26 cellular contexts compared by ENCODE assay signal in the genomic region with DNA sequence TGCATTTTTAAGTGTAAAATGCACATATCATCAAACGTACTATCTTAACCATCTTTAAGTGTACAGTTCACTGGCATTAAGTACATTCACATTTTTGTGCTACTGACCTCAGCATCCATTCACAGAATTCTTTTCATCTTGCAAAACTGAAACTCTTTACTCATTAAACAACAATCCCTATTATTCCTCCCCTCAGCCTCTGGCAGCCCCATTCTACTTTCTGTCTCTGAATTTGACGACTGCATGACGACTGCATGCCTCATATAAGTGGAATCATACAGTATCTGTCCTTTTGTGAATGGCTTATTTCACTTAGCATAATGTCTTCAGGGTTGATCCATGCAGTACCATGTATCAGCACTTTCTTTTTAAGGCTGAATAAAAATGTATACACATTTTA. TPM values are rescaled to one million over a fixed set of nuclear protein-coding genes. Genes with fewer than 3 reads are reported as not detected.
A peak's percentile ranks its signal among the peaks of the same experiment; 100 is the strongest.
DNase-seq lines count a peak whose midpoint lies in the region; ATAC-seq, FAIRE-seq and TF ChIP-seq lines count a peak whose summit lies in the region.
"Had no signal": no experiment of that assay in that cellular context is flagged by ENCODE, and none has a peak within 500 bp of the region (broad histone marks: within the 10 kb centered on the region; RNA-seq: fewer than 3 reads in every experiment).

No MANE protein-coding gene starts in this region.

- ATAC-seq in HG03159 (IDR thresholded peaks at IDR 0.05; ENCODE audit: unreplicated experiment) = no peak
- ATAC-seq: left colon; stimulated activated effector memory CD8-positive, alpha-beta T cell treated with anti-CD3 and anti-CD28 coated beads, Interleukin-12 subunit alpha, Interleukin-12 subunit beta, amount 100 ng/mL, for 72 hours had no signal

- H3K36me3 ChIP-seq in fibroblast of lung (ENCODE audit: control insufficient read depth, insufficient read depth, low read length) = no peaks in the 10 kb centered on the region
- H3K36me3 ChIP-seq: uterus had no signal

- H4K20me1 ChIP-seq in fibroblast of lung (ENCODE audit: control insufficient read depth, extremely low read depth, insufficient read depth, low read length) = no peaks in the 10 kb centered on the region

- no peak for FAIRE-seq in urothelium cell line (lab: Jason Lieb, UNC)
- FAIRE-seq: H54 had no signal

- no peak overlapping the region for H3K9ac ChIP-seq in fibroblast of lung (ENCODE audit: insufficient read depth, low read length)

- H3K27me3 Mint-ChIP-seq in type B pancreatic cell = no peaks in the 10 kb centered on the region
- H3K27me3 Mint-ChIP-seq: activated CD4-positive, alpha-beta memory T cell treated with anti-CD3 and anti-CD28 coated beads, Interleukin-2, amount 10 ng/mL, durations not matched to agents 7 days and 5 days; naive B cell had no signal

- peaks cover 5% of the 10 kb centered on the region for H3K9me3 Mint-ChIP-seq in type B pancreatic cell
- H3K9me3 Mint-ChIP-seq: activated CD4-positive, alpha-beta memory T cell treated with anti-CD3 and anti-CD28 coated beads, Interleukin-2, amount 10 ng/mL, durations not matched to agents 7 days and 5 days had no signal

- H3K4me1 Mint-ChIP-seq in type B pancreatic cell (ENCODE audit: unreplicated experiment) = no peaks in the 10 kb centered on the region
- H3K4me1 Mint-ChIP-seq: activated CD4-positive, alpha-beta memory T cell treated with anti-CD3 and anti-CD28 coated beads, Interleukin-2, amount 10 ng/mL, durations not matched to agents 7 days and 5 days; stimulated activated effector memory CD8-positive, alpha-beta T cell treated with anti-CD3 and anti-CD28 coated beads, Interleukin-12 subunit alpha, Interleukin-12 subunit beta, amount 100 ng/mL, for 72 hours had no signal

- no peak overlapping the region for H3K4me2 ChIP-seq in fibroblast of lung (ENCODE audit: extremely low read depth, insufficient read depth, low read length)

- H3K27ac Mint-ChIP-seq in type B pancreatic cell = no peak overlapping the region
- H3K27ac Mint-ChIP-seq: activated CD4-positive, alpha-beta memory T cell treated with anti-CD3 and anti-CD28 coated beads, Interleukin-2, amount 10 ng/mL, durations not matched to agents 7 days and 5 days; naive B cell; stimulated activated effector memory CD8-positive, alpha-beta T cell treated with anti-CD3 and anti-CD28 coated beads, Interleukin-12 subunit alpha, Interleukin-12 subunit beta, amount 100 ng/mL, for 72 hours had no signal

- H3K9me3 ChIP-seq in fibroblast of lung (ENCODE audit: control insufficient read depth, insufficient read depth, low read depth, low read length) = no peaks in the 10 kb centered on the region
- H3K9me3 ChIP-seq: uterus had no signal

- no peaks in the 10 kb centered on the region for H3K79me2 ChIP-seq in fibroblast of lung (ENCODE audit: control insufficient read depth, insufficient read depth, low read length)

- H3K4me1 ChIP-seq in fibroblast of lung (ENCODE audit: control insufficient read depth, extremely low read depth, insufficient read depth, low read length) = no peaks in the 10 kb centered on the region
- H3K4me1 ChIP-seq: uterus had no signal

- no peaks in the 10 kb centered on the region for H3K27me3 ChIP-seq in fibroblast of lung (ENCODE audit: control insufficient read depth, insufficient read depth, low read length)
- H3K27me3 ChIP-seq: uterus had no signal

- no peak overlapping the region for H3K27ac ChIP-seq in fibroblast of lung (ENCODE audit: insufficient read depth, low read length)
- H3K27ac ChIP-seq: skin epidermis, uterus had no signal

- TF ChIP-seq CTCF in fibroblast of lung (conservative IDR thresholded peaks at IDR 0.05 in 1 of 2, IDR thresholded peaks at IDR 0.05 in 1 of 2; ENCODE audit: low read depth in 1 of 2, low read length in 2 of 2) (no peak), type B pancreatic cell (conservative IDR thresholded peaks at IDR 0.05) (no peak)

- no peak overlapping the region for H2AFZ ChIP-seq in fibroblast of lung (ENCODE audit: low read length)

- no peaks in the 10 kb centered on the region for H3K36me3 Mint-ChIP-seq in type B pancreatic cell
- H3K36me3 Mint-ChIP-seq: stimulated activated effector memory CD8-positive, alpha-beta T cell treated with anti-CD3 and anti-CD28 coated beads, Interleukin-12 subunit alpha, Interleukin-12 subunit beta, amount 100 ng/mL, for 72 hours had no signal

- H3K4me3 ChIP-seq in fibroblast of lung (replicated peaks in 1 of 4; ENCODE audit: control extremely low read depth in 1 of 4, insufficient read depth in 1 of 4, low read depth in 3 of 4, low read length in 4 of 4) = no peak overlapping the region
- H3K4me3 ChIP-seq: skin epidermis, uterus had no signal

- DNase-seq in GM04504 (ENCODE audit: low read depth) = peak; percentile 11
- DNase-seq in T1000 (lab: John Stamatoyannopoulos, UW) = peak; percentile 0
- peak; percentile 24 to 78 for DNase-seq in fibroblast of lung (ENCODE audit: low read depth in 2 of 2)
- DNase-seq in urothelium cell line (ENCODE audit: low spot score) = peak; percentile 0
- DNase-seq in germinal center (ENCODE audit: low spot score) = no peak
- DNase-seq in type B pancreatic cell (ENCODE audit: extremely low spot score, unreplicated experiment) = no peak
- DNase-seq: activated CD4-positive, alpha-beta memory T cell treated with anti-CD3 and anti-CD28 coated beads, Interleukin-2, amount 10 ng/mL, durations not matched to agents 7 days and 5 days; activated effector memory CD4-positive, alpha-beta T cell treated with anti-CD3 and anti-CD28 coated beads, Interleukin-2, amount 50 U/mL, for 16 hours; activated T-cell treated with anti-CD3 and anti-CD28 coated beads for 4 hours; AML-193; caudate nucleus; COR-L47; DMS79 treated with DMSO at 0.1 percent for 48 hours; KG1; left colon; naive B cell; NCI-H526; nucleus accumbens; stimulated activated CD4-positive, alpha-beta T cell treated with anti-CD3 and anti-CD28 coated beads, Interleukin-2, amount 100 ng/mL, for 24 hours; uterus had no signal

- H3K4me3 Mint-ChIP-seq in type B pancreatic cell = no peak overlapping the region
- H3K4me3 Mint-ChIP-seq: activated CD4-positive, alpha-beta memory T cell treated with anti-CD3 and anti-CD28 coated beads, Interleukin-2, amount 10 ng/mL, durations not matched to agents 7 days and 5 days; naive B cell; stimulated activated effector memory CD8-positive, alpha-beta T cell treated with anti-CD3 and anti-CD28 coated beads, Interleukin-12 subunit alpha, Interleukin-12 subunit beta, amount 100 ng/mL, for 72 hours had no signal

RNA-seq across cellular contexts. Expression of gene CNKSR2, which starts 38.7 kb away (rescaled TPM):
- 0.33 and 1.5 TPM in 2 replicates for total RNA-seq in fibroblast of lung
- 0.16 and 0.53 TPM in 2 replicates for polyA plus RNA-seq in fibroblast of lung
- 0.09 and 0.51 TPM in 2 replicates for polyA plus RNA-seq in fibroblast of lung (2012)
- polyA minus RNA-seq in fibroblast of lung (ENCODE audit: low replicate concordance) = not detected in 2 replicates
- 7.2 and 13.5 TPM in 2 replicates for total RNA-seq in type B pancreatic cell (ENCODE audit: low replicate concordance)
- total RNA-seq: dermis microvascular lymphatic vessel endothelial cell, glomerular endothelial cell had no signal

Comparison
In these comparisons a context has a peak if more than half of its experiments do, and no peak if none do; other contexts are left out.
1. DNase-seq: peak in GM04504 (single experiment), T1000 (single experiment), fibroblast of lung (2 of 2) and urothelium cell line (single experiment); none in germinal center (single experiment) and type B pancreatic cell (single experiment).